Comparison of ENCODE assay signal across 9 cellular contexts in the genomic region with DNA sequence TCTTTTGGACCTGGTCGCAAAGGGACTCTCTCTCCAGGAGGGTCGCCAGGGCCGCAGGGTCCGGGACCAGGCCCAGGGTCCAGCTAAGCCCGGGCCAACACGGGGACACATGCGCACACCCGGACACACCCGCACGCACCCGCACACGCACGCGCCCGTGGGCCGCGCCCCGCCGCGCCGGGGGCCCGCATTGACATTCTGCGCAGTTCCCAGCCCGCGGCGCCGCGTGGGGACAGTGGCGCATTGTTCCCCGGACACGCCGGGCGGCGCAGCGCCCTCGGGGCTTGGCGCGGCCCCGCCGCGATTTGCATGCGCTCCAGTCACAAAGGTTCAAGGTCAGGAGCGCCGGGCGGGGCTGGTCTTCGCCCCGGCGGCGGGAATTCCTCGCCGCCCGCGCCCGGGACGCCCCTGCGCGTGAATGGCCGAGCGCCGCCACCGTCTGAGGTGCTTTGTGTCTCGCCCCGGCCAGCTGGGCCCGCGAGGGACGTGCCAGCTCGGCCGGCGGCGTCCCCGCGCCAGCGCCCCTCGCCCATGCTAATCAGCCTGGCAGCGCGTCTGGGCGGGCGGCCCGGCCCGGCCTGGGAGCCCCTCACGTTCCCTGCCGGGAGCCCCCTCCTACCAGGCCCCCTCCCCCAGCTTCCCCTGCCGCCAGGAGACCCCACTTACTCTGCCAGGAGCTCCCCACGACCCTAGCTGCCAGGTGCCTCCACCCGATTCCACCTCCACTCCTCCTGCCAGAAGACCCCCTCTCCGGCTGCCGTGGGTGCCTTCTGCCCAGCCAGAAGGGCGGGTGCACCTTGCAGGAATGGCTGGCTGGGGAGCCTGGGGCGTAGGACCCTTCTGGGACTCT. TPM values are rescaled to one million over a fixed set of nuclear protein-coding genes. Genes with fewer than 3 reads are reported as not detected.
DNase-seq lines count a peak whose midpoint lies in the region; ATAC-seq and TF ChIP-seq lines count a peak whose summit lies in the region.
"Had no signal": no experiment of that assay in that cellular context is flagged by ENCODE, and none has a peak within 500 bp of the region (broad histone marks: within the 10 kb centered on the region; RNA-seq: fewer than 3 reads in every experiment).

No MANE protein-coding gene starts in this region.

- ATAC-seq in Panc1 (peak; percentile 36), GM21529 (IDR thresholded peaks at IDR 0.05; ENCODE audit: unreplicated experiment) (no peak), GM18511 (IDR thresholded peaks at IDR 0.05; ENCODE audit: unreplicated experiment) (no peak)

- H3K4me1 Mint-ChIP-seq in glutamatergic neuron (ENCODE audit: low read depth, unreplicated experiment) (peaks cover 4% of the 10 kb centered on the region), neural progenitor cell (peaks cover 6% of the 10 kb centered on the region)

- peaks cover 13% of the 10 kb centered on the region for H3K27me3 Mint-ChIP-seq in glutamatergic neuron (ENCODE audit: unreplicated experiment)
- peaks cover 43% of the 10 kb centered on the region for H3K27me3 Mint-ChIP-seq in neural progenitor cell (ENCODE audit: insufficient read depth, low read depth)

- H3F3A ChIP-seq in neural progenitor cell (ENCODE audit: low read depth): no peaks in the 10 kb centered on the region

- H3K27me3 ChIP-seq in A673 (replicated peaks; ENCODE audit: insufficient read depth, low read depth, low read length, poor library complexity) (peaks cover 22% of the 10 kb centered on the region), Panc1 (ENCODE audit: control insufficient read depth, insufficient read depth, low read length) (no peaks in the 10 kb centered on the region), neural progenitor cell (peaks cover 81% of the 10 kb centered on the region)

- no peaks in the 10 kb centered on the region for H4K20me1 ChIP-seq in neural progenitor cell (ENCODE audit: low read depth)

- intact Hi-C loops in A673 (cut with micrococcal nuclease; ENCODE audit: unreplicated experiment) (no loop called here), Panc1 (cut with micrococcal nuclease; ENCODE audit: unreplicated experiment) (no loop called here)

- H3K27ac ChIP-seq in A673 (ENCODE audit: low read depth, low read length, poor library complexity, severe bottlenecking): no peak overlapping the region
- H3K27ac ChIP-seq in Panc1 (ENCODE audit: low read length): peak overlapping the region; percentile 39; the same call in 1 of the 2 replicates
- no peak overlapping the region for H3K27ac ChIP-seq in neural progenitor cell

- CTCF ChIA-PET in A673 (lab: Charles Lee) (interaction anchor here (0.7 kb wide), 1 partner anchor 21 kb away, joined by 3 read pairs; no protein-coding TSS in a partner anchor), Panc1 (lab: Charles Lee) (interaction anchor here (0.6 kb wide), 1 partner anchor 93 kb away, joined by 4 read pairs; no protein-coding TSS in a partner anchor)

- no peak overlapping the region for H2AFZ ChIP-seq in neural progenitor cell (replicated peaks)

- H3K9me3 ChIP-seq in A673 (ENCODE audit: low read depth, low read length, poor library complexity, severe bottlenecking): no peaks in the 10 kb centered on the region
- no peaks in the 10 kb centered on the region for H3K9me3 ChIP-seq in Panc1 (ENCODE audit: control insufficient read depth, insufficient read depth, low read depth, low read length)
- H3K9me3 ChIP-seq in neural progenitor cell (ENCODE audit: low read depth): no peaks in the 10 kb centered on the region

- H3K4me1 ChIP-seq in A673 (ENCODE audit: insufficient read depth, low read length, poor library complexity, severe bottlenecking) (no peaks in the 10 kb centered on the region), Panc1 (ENCODE audit: control insufficient read depth, insufficient read depth, low read length) (peaks cover 7% of the 10 kb centered on the region), neural progenitor cell (peaks cover 5% of the 10 kb centered on the region)

- H3K27ac Mint-ChIP-seq in glutamatergic neuron (ENCODE audit: unreplicated experiment) (no peak overlapping the region), neural progenitor cell (no peak overlapping the region)

- in situ Hi-C loops in Panc1 (cut with HindIII; ENCODE audit: low pct_unique_long_range_greater_than_20kb, low sequenced_read_pairs): no loop called here

- POLR2A ChIA-PET in A673 (lab: Charles Lee; ENCODE audit: low non-redundant PET) (no interaction called here), Panc1 (lab: Charles Lee) (no interaction called here)

- H3K4me3 Mint-ChIP-seq in glutamatergic neuron (ENCODE audit: unreplicated experiment) (peak overlapping the region; percentile 52), neural progenitor cell (peak overlapping the region; percentile 72)

- H3K36me3 Mint-ChIP-seq in glutamatergic neuron (ENCODE audit: unreplicated experiment) (no peaks in the 10 kb centered on the region), neural progenitor cell (no peaks in the 10 kb centered on the region)

- DNase-seq in A673 (ENCODE audit: low spot score) (no peak), Panc1 (ENCODE audit: low read depth, low spot score) (no peak), glutamatergic neuron (no peak), neural progenitor cell (ENCODE audit: low spot score) (peak; percentile 44), NCI-H128 (lab: John Stamatoyannopoulos, UW; ENCODE audit: unreplicated experiment) (no peak), NCI-H1105 (lab: John Stamatoyannopoulos, UW) (no peak)
- DNase-seq: DMS79 had no signal

- no peak overlapping the region for H3K9ac ChIP-seq in neural progenitor cell

- BruUV-seq in A673 (replicated peaks; lab: Mats Ljungman, UMichigan) (no TSS peak), Panc1 (replicated peaks; lab: Mats Ljungman, UMichigan) (no TSS peak)

- H3K79me2 ChIP-seq in neural progenitor cell (ENCODE audit: low read depth): no peaks in the 10 kb centered on the region

- H3K36me3 ChIP-seq in A673 (ENCODE audit: insufficient read depth, low read length, poor library complexity, severe bottlenecking) (no peaks in the 10 kb centered on the region), Panc1 (ENCODE audit: control insufficient read depth, insufficient read depth, low read length) (no peaks in the 10 kb centered on the region), neural progenitor cell (no peaks in the 10 kb centered on the region)

- H3K9me3 Mint-ChIP-seq in glutamatergic neuron (ENCODE audit: unreplicated experiment): peaks cover 8% of the 10 kb centered on the region
- peaks cover 2% of the 10 kb centered on the region for H3K9me3 Mint-ChIP-seq in neural progenitor cell

- H3K4me3 ChIP-seq in A673 (ENCODE audit: low read depth, low read length, poor library complexity, severe bottlenecking) (peak overlapping the region; percentile 24), Panc1 (ENCODE audit: low read depth in 2 of 2, low read length in 2 of 2) (peak overlapping the region; percentile 22 to 35), neural progenitor cell (peak overlapping the region; percentile 34)

- peak overlapping the region; percentile 71 for H3K4me2 ChIP-seq in neural progenitor cell

- TF ChIP-seq CTCF in A673 (conservative IDR thresholded peaks at IDR 0.05; ENCODE audit: low read depth, low read length): no peak
- TF ChIP-seq CTCF in Panc1 (IDR thresholded peaks at IDR 0.05): no peak
- TF ChIP-seq CTCF in glutamatergic neuron (IDR thresholded peaks at IDR 0.05; ENCODE audit: partially characterized antibody, unreplicated experiment): no peak
- TF ChIP-seq CTCF in neural progenitor cell (IDR thresholded peaks at IDR 0.05): no peak

RNA-seq across cellular contexts. Expression of a gene that starts 50.5 kb away (rescaled TPM):
- total RNA-seq in A673 (2021) (not detected in 2 replicates), Panc1 (2021; ENCODE audit: unreplicated experiment) (52.1 TPM), glutamatergic neuron (ENCODE audit: unreplicated experiment) (0.37 TPM), neural progenitor cell (ENCODE audit: low replicate concordance) (1.8 and 3.5 TPM in 2 replicates)
- 46.4 TPM for polyA plus RNA-seq in Panc1 (2012; ENCODE audit: insufficient read length)

Comparison
In these comparisons a context has a peak if more than half of its experiments do, and no peak if none do; other contexts are left out.
1. RNA of a gene that starts 50.5 kb away (total RNA-seq): 52.1 TPM in Panc1 (single experiment); 1.8 to 3.5 TPM in neural progenitor cell, 0.37 TPM in glutamatergic neuron (single experiment) and not detected in A673; every median in the first group is over 10 times any median in the second.
2. Peak in every context shown above with its lines, with median percentiles within 50 percentile points of each other: H3K4me3 ChIP-seq.